In genomic region chr2:174195253-174195652, GRCh38 we compare ENCODE assay signal across 17 cellular contexts. TPM values are rescaled to one million over a fixed set of nuclear protein-coding genes. Genes with fewer than 3 reads are reported as not detected.
DNase-seq lines count a peak whose midpoint lies in the region; ATAC-seq, FAIRE-seq and TF ChIP-seq lines count a peak whose summit lies in the region.
"Had no signal": no experiment of that assay in that cellular context is flagged by ENCODE, and none has a peak within 500 bp of the region (broad histone marks: within the 10 kb centered on the region; RNA-seq: fewer than 3 reads in every experiment).

No MANE protein-coding gene starts in this region.

- H2BK120ac ChIP-seq in IMR-90 (ENCODE audit: low read depth, low read length), result no peak overlapping the region

- CTCF ChIA-PET in IMR-90 (lab: Yijun Ruan, JAX), result no interaction called here

- ATAC-seq in IMR-90 (ENCODE audit: low read depth) (no peak), GM19035 (IDR thresholded peaks at IDR 0.05; ENCODE audit: unreplicated experiment) (no peak), left lung (no peak)
- ATAC-seq: PC-3 had no signal

- no peak overlapping the region for H2AK5ac ChIP-seq in IMR-90 (ENCODE audit: low read depth, low read length)

- no peak overlapping the region for H3K27ac Mint-ChIP-seq in astrocyte (ENCODE audit: unreplicated experiment)
- H3K27ac Mint-ChIP-seq: CD14-positive monocyte, H9 had no signal

- dilution Hi-C loops in IMR-90 (cut with HindIII; ENCODE audit: low sequenced_read_pairs, unreplicated experiment), result no loop called here

- peaks cover 5% of the 10 kb centered on the region for H3K4me1 Mint-ChIP-seq in astrocyte (ENCODE audit: low read depth, unreplicated experiment)
- H3K4me1 Mint-ChIP-seq: CD14-positive monocyte had no signal

- no peak overlapping the region for H4K8ac ChIP-seq in IMR-90 (ENCODE audit: low read depth in 2 of 2, low read length in 2 of 2)

- H3K4me3 ChIP-seq in IMR-90 (ENCODE audit: insufficient read depth, low read depth, low read length) (no peak overlapping the region), astrocyte (ENCODE audit: insufficient read depth, low read depth, low read length) (no peak overlapping the region), small intestine (ENCODE audit: low read depth in 1 of 2, low read length in 2 of 2) (no peak overlapping the region), left lung (no peak overlapping the region)

- no peaks in the 10 kb centered on the region for H3K9me3 ChIP-seq in IMR-90 (ENCODE audit: control insufficient read depth, insufficient read depth, low read length)
- H3K9me3 ChIP-seq in astrocyte (ENCODE audit: insufficient read depth, low read depth, low read length), result no peaks in the 10 kb centered on the region
- no peaks in the 10 kb centered on the region for H3K9me3 ChIP-seq in small intestine (ENCODE audit: control insufficient read depth, low read depth)
- H3K9me3 ChIP-seq in left lung, result peaks cover 0 to 4% of the 10 kb centered on the region in 2 donors

- POLR2A ChIA-PET in IMR-90 (lab: Charles Lee; ENCODE audit: unreplicated experiment), result no interaction called here

- H3K14ac ChIP-seq in IMR-90 (replicated peaks; ENCODE audit: low read depth, low read length), result no peak overlapping the region

- H3K4me2 ChIP-seq in IMR-90 (ENCODE audit: low read depth, low read length), result no peak overlapping the region
- no peak overlapping the region for H3K4me2 ChIP-seq in astrocyte (ENCODE audit: low read length)

- H3K36me3 ChIP-seq in IMR-90 (ENCODE audit: control insufficient read depth, insufficient read depth, low read length) (no peaks in the 10 kb centered on the region), astrocyte (ENCODE audit: insufficient read depth, low read length) (no peaks in the 10 kb centered on the region), small intestine (ENCODE audit: control insufficient read depth in 2 of 2, insufficient read depth in 2 of 2, low read length in 2 of 2) (no peaks in the 10 kb centered on the region), left lung (no peaks in the 10 kb centered on the region)

- H3K27me3 ChIP-seq in IMR-90 (ENCODE audit: control insufficient read depth, insufficient read depth, low read length), result no peaks in the 10 kb centered on the region
- H3K27me3 ChIP-seq in astrocyte (ENCODE audit: insufficient read depth, low read length), result no peaks in the 10 kb centered on the region
- no peaks in the 10 kb centered on the region for H3K27me3 ChIP-seq in small intestine (ENCODE audit: control insufficient read depth in 2 of 2, insufficient read depth in 2 of 2, low read length in 2 of 2)
- H3K27me3 ChIP-seq in left lung, result no peaks in the 10 kb centered on the region

- no peak for TF ChIP-seq RAD21 in IMR-90 (IDR thresholded peaks at IDR 0.05; ENCODE audit: low read length)

- no peak for TF ChIP-seq CTCF in IMR-90 (conservative IDR thresholded peaks at IDR 0.05; ENCODE audit: low read depth, low read length)
- no peak for TF ChIP-seq CTCF in astrocyte (IDR thresholded peaks at IDR 0.05; ENCODE audit: insufficient read depth, low read depth, low read length)
- no peak for TF ChIP-seq CTCF in left lung (IDR thresholded peaks at IDR 0.05)

- BruUV-seq in IMR-90 (replicated peaks; lab: Mats Ljungman, UMichigan), result no TSS peak

- no peaks in the 10 kb centered on the region for H3K9me3 Mint-ChIP-seq in astrocyte (ENCODE audit: unreplicated experiment)
- H3K9me3 Mint-ChIP-seq: H9 had no signal

- no peak overlapping the region for H4K5ac ChIP-seq in IMR-90 (ENCODE audit: low read depth, low read length)

- no peak overlapping the region for H4K91ac ChIP-seq in IMR-90 (ENCODE audit: insufficient read depth, low read depth, low read length)

- H3K27ac ChIP-seq in IMR-90 (ENCODE audit: insufficient read depth, low read length), result no peak overlapping the region
- no peak overlapping the region for H3K27ac ChIP-seq in astrocyte (ENCODE audit: low read depth, low read length)
- no peak overlapping the region for H3K27ac ChIP-seq in small intestine (ENCODE audit: low read depth in 1 of 2, low read length in 1 of 2)
- no peak overlapping the region for H3K27ac ChIP-seq in left lung

- DNase-seq in ACHN (peak; percentile 41), IMR-90 (peak; percentile 14), astrocyte (ENCODE audit: low read depth) (peak; percentile 16), SK-N-DZ (ENCODE audit: low spot score) (no peak), small intestine (no peak), left lung (no peak)
- DNase-seq: DMS53, H9, Karpas-422, NCI-H1105 treated with DMSO at 0.1 percent for 48 hours, NCI-H187, NCI-H345, NCI-H526, PC-3 had no signal

- in situ Hi-C loops in ACHN (cut with HindIII; ENCODE audit: low pct_ligation_motif_present, low pct_unique_long_range_greater_than_20kb, low sequenced_read_pairs) (no loop called here), IMR-90 (cut with MboI; ENCODE audit: low sequenced_read_pairs) (no loop called here)

- intact Hi-C loops in IMR-90 (cut with micrococcal nuclease), result no loop called here
- intact Hi-C loops in left lung (cut with DNase I), result no loop called here

- H2BK15ac ChIP-seq in IMR-90 (ENCODE audit: low read depth, low read length), result no peak overlapping the region

- H3K9ac ChIP-seq in IMR-90 (ENCODE audit: low read depth, low read length) (no peak overlapping the region), astrocyte (ENCODE audit: low read length) (no peak overlapping the region)

- no peaks in the 10 kb centered on the region for H3K36me3 Mint-ChIP-seq in astrocyte (ENCODE audit: low read depth, unreplicated experiment)

- H2AK9ac ChIP-seq in IMR-90 (replicated peaks; ENCODE audit: low read depth, low read length, poor library complexity), result no peak overlapping the region

- H2AFZ ChIP-seq in IMR-90 (replicated peaks; ENCODE audit: low read length, poor library complexity) (no peak overlapping the region), astrocyte (ENCODE audit: low read depth, low read length) (no peak overlapping the region)

- H3K27me3 Mint-ChIP-seq in astrocyte (ENCODE audit: low read depth, unreplicated experiment), result no peaks in the 10 kb centered on the region

- no peak overlapping the region for H3K4me3 Mint-ChIP-seq in astrocyte (ENCODE audit: unreplicated experiment)
- H3K4me3 Mint-ChIP-seq: CD14-positive monocyte, H9 had no signal

- H3K56ac ChIP-seq in IMR-90 (ENCODE audit: extremely low read depth, insufficient read depth, low read length), result no peak overlapping the region

- no peak overlapping the region for H3K4ac ChIP-seq in IMR-90 (ENCODE audit: low read depth, low read length)

- no peak for TF ChIP-seq POLR2A in IMR-90 (IDR thresholded peaks at IDR 0.05; ENCODE audit: low read depth, low read length)

- H3K18ac ChIP-seq in IMR-90 (ENCODE audit: low read depth, low read length), result no peak overlapping the region

- H2BK5ac ChIP-seq in IMR-90 (ENCODE audit: low read depth, low read length, poor library complexity, severe bottlenecking), result no peak overlapping the region

- peaks cover 8 to 24% of the 10 kb centered on the region in 2 experiments; a peak in 3 of 4 replicates for H3K79me1 ChIP-seq in IMR-90 (ENCODE audit: low read depth in 1 of 2, low read length in 2 of 2)

- peaks cover 51% of the 10 kb centered on the region for H3K79me2 ChIP-seq in astrocyte (ENCODE audit: insufficient read depth, low read length)

- H3K4me1 ChIP-seq in IMR-90 (ENCODE audit: control insufficient read depth, insufficient read depth, low read length) (peaks cover 3% of the 10 kb centered on the region), astrocyte (ENCODE audit: insufficient read depth, low read length) (no peaks in the 10 kb centered on the region), small intestine (ENCODE audit: control insufficient read depth in 2 of 2, insufficient read depth in 1 of 2, low read depth in 1 of 2, low read length in 1 of 2) (no peaks in the 10 kb centered on the region), left lung (no peaks in the 10 kb centered on the region)

- no peak overlapping the region for H2BK20ac ChIP-seq in IMR-90 (ENCODE audit: low read depth, low read length)

- FAIRE-seq in astrocyte (lab: Jason Lieb, UNC), result no peak
- peak; percentile 90 for FAIRE-seq in islet of Langerhans (lab: Jason Lieb, UNC)
- FAIRE-seq in small intestine (lab: Jason Lieb, UNC), result no peak

- no peak overlapping the region for H3K23ac ChIP-seq in IMR-90 (ENCODE audit: low read depth, low read length)

- H4K20me1 ChIP-seq in IMR-90 (ENCODE audit: insufficient read depth, low read length), result peaks cover 11% of the 10 kb centered on the region
- peaks cover 11% of the 10 kb centered on the region for H4K20me1 ChIP-seq in astrocyte (ENCODE audit: insufficient read depth, low read length)

- peaks cover 3% of the 10 kb centered on the region for H3K9me1 ChIP-seq in IMR-90 (ENCODE audit: insufficient read depth, low read length)

TF ChIP-seq in IMR-90, 13 proteins besides CTCF, POLR2A, EP300 and RAD21:
- TF ChIP-seq RFX5 (IDR thresholded peaks at IDR 0.05; ENCODE audit: low read depth, low read length) (no peak), MAZ (IDR thresholded peaks at IDR 0.05; ENCODE audit: borderline replicate concordance, low read depth, low read length) (no peak), CEBPB (IDR thresholded peaks at IDR 0.05; ENCODE audit: low read depth, low read length) (no peak), BHLHE40 (IDR thresholded peaks at IDR 0.05; ENCODE audit: low read depth, low read length) (no peak), USF2 (IDR thresholded peaks at IDR 0.05; ENCODE audit: low read depth, low read length) (no peak), NFE2L2 (IDR thresholded peaks at IDR 0.05; ENCODE audit: low read depth, low read length) (no peak), MAFK (IDR thresholded peaks at IDR 0.05; ENCODE audit: low read depth, low read length) (no peak)
TF ChIP-seq in IMR-90: peak in this region for 0.

RNA-seq across cellular contexts. Expression of gene OLA1, which starts 53.1 kb away (rescaled TPM):
- total RNA-seq in IMR-90 (2012; rRNA removed) (54.7 and 118 TPM in 2 replicates), astrocyte (94.6 and 104 TPM in 2 replicates), left lung (10 to 100 TPM; 66.3 to 68.2 TPM)
- polyA plus RNA-seq in IMR-90 (2012; rRNA removed) (56.2 and 71.2 TPM in 2 replicates), small intestine (10 to 100 TPM; 60.3 to 93.9 (median 90.1) TPM)
- polyA plus RNA-seq in IMR-90 (2012; cell fraction: cytosol; rRNA removed), result 4.4 and 10.0 TPM in 2 replicates
- 1.4 and 28.2 TPM in 2 replicates for polyA plus RNA-seq in IMR-90 (2012; cell fraction: nucleus; rRNA removed; ENCODE audit: low replicate concordance)
- 99.4 and 108 TPM in 2 replicates for polyA plus RNA-seq in SK-N-DZ (2014; cell fraction: cytosol; rRNA removed)
- 59.4 and 62.6 TPM in 2 replicates for polyA plus RNA-seq in SK-N-DZ (2014; cell fraction: nucleus; rRNA removed)

Comparison
In these comparisons a context has a peak if more than half of its experiments do, and no peak if none do; other contexts are left out.
1. DNase-seq: peak in ACHN (single experiment), IMR-90 (single experiment) and astrocyte (single experiment); none in SK-N-DZ (single experiment), small intestine (single experiment) and left lung (0 of 2).